In the genomic region with DNA sequence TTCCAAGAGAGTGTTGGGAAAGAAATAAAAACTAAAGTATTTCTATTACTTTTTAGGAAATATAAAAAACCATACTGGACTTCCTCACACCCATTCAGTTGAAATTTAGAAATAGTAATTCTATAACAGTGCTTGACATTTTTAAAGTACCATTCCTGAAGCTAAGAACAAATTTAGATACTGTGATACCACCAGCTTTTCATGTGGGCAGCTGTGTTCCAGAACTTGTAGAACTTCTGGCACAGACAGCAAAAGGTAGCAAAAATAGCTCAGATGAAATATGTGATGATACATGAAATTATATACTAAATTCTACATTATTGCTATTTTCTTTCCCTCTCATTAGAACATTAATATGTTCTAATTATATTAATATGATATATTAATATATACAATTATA, we compare ENCODE assay signal across 28 cellular contexts.
"Had no signal": no experiment of that assay in that cellular context is flagged by ENCODE, and none has a peak within 500 bp of the region (broad histone marks: within the 10 kb centered on the region; RNA-seq: fewer than 3 reads in every experiment).

No MANE protein-coding gene starts in this region.

- H3K4me3 Mint-ChIP-seq: dendritic cell treated with granulocyte-macrophage colony-stimulating factor and Interleukin-4, amounts not matched to agents 40 ng/mL and 50 ng/mL, for 4 days; endodermal cell; immature natural killer cell; naive thymus-derived CD8-positive, alpha-beta T cell; nephron progenitor cell; stimulated activated naive CD8-positive, alpha-beta T cell treated with anti-CD3 and anti-CD28 coated beads, Interleukin-15, amount 100 ng/mL, for 72 hours had no signal

- H3K4me1 Mint-ChIP-seq: endodermal cell; stimulated activated naive CD8-positive, alpha-beta T cell treated with anti-CD3 and anti-CD28 coated beads, Interleukin-15, amount 100 ng/mL, for 72 hours had no signal

- H3K9me3 Mint-ChIP-seq: dendritic cell treated with granulocyte-macrophage colony-stimulating factor and Interleukin-4, amounts not matched to agents 40 ng/mL and 50 ng/mL, for 4 days; endodermal cell; immature natural killer cell; naive thymus-derived CD8-positive, alpha-beta T cell; nephron progenitor cell; stimulated activated naive CD8-positive, alpha-beta T cell treated with anti-CD3 and anti-CD28 coated beads, Interleukin-15, amount 100 ng/mL, for 72 hours had no signal

- H3K4me1 ChIP-seq: colonic mucosa, left lung, vagina had no signal

- DNase-seq: colonic mucosa; effector CD8-positive, alpha-beta T cell; endodermal cell; foreskin fibroblast; hypothalamus; immature natural killer cell; left lung; lower lobe of right lung; naive thymus-derived CD8-positive, alpha-beta T cell; nephron progenitor cell; ovary; retina; stimulated activated CD4-positive, alpha-beta T cell treated with anti-CD3 and anti-CD28 coated beads, Interleukin-12 subunit alpha, Interleukin-12 subunit beta, amount 100 ng/mL, for 4 hours; stimulated activated CD4-positive, alpha-beta T cell treated with anti-CD3 and anti-CD28 coated beads, Interleukin-1b, Interleukin-23, amount 100 ng/mL, for 48 hours; stimulated activated CD4-positive, alpha-beta T cell treated with anti-CD3 and anti-CD28 coated beads, Interleukin-4, amount 100 ng/mL, for 1 hour; stimulated activated CD8-positive, alpha-beta memory T cell treated with anti-CD3 and anti-CD28 coated beads, Interleukin-4, amount 100 ng/mL, for 48 hours; stimulated activated naive CD4-positive, alpha-beta T cell; stimulated activated naive CD8-positive, alpha-beta T cell treated with anti-CD3 and anti-CD28 coated beads, Interleukin-15, amount 100 ng/mL, for 72 hours; thyroid gland; trophoblast cell had no signal

- H3K27me3 Mint-ChIP-seq: dendritic cell treated with granulocyte-macrophage colony-stimulating factor and Interleukin-4, amounts not matched to agents 40 ng/mL and 50 ng/mL, for 4 days; naive thymus-derived CD8-positive, alpha-beta T cell; stimulated activated naive CD8-positive, alpha-beta T cell treated with anti-CD3 and anti-CD28 coated beads, Interleukin-15, amount 100 ng/mL, for 72 hours had no signal

- H3K36me3 ChIP-seq: colonic mucosa, ovary had no signal

- H3K27ac Mint-ChIP-seq: dendritic cell treated with granulocyte-macrophage colony-stimulating factor and Interleukin-4, amounts not matched to agents 40 ng/mL and 50 ng/mL, for 4 days; endodermal cell; stimulated activated naive CD8-positive, alpha-beta T cell treated with anti-CD3 and anti-CD28 coated beads, Interleukin-15, amount 100 ng/mL, for 72 hours had no signal

- FAIRE-seq: keratinocyte had no signal

- H3K27me3 ChIP-seq: colonic mucosa, gastroesophageal sphincter, left lung, ovary, thyroid gland, vagina had no signal

- H3K27ac ChIP-seq: colonic mucosa, epithelial cell of prostate, gastroesophageal sphincter, left lung, lower lobe of right lung, ovary, thyroid gland, vagina had no signal

- ATAC-seq: esophagus mucosa; gastroesophageal sphincter; left lung; lower lobe of right lung; naive thymus-derived CD8-positive, alpha-beta T cell; sciatic nerve; stimulated activated naive CD8-positive, alpha-beta T cell treated with anti-CD3 and anti-CD28 coated beads, Interleukin-15, amount 100 ng/mL, for 72 hours had no signal

- H3K4me3 ChIP-seq: colonic mucosa, gastroesophageal sphincter, left lung, lower lobe of right lung, ovary, smooth muscle cell, thyroid gland, vagina had no signal

- H3K9me3 ChIP-seq: colonic mucosa, gastroesophageal sphincter, left lung, lower lobe of right lung, ovary, thyroid gland, vagina had no signal
